ENCODE assay signal across 1 cellular context in the genomic region with DNA sequence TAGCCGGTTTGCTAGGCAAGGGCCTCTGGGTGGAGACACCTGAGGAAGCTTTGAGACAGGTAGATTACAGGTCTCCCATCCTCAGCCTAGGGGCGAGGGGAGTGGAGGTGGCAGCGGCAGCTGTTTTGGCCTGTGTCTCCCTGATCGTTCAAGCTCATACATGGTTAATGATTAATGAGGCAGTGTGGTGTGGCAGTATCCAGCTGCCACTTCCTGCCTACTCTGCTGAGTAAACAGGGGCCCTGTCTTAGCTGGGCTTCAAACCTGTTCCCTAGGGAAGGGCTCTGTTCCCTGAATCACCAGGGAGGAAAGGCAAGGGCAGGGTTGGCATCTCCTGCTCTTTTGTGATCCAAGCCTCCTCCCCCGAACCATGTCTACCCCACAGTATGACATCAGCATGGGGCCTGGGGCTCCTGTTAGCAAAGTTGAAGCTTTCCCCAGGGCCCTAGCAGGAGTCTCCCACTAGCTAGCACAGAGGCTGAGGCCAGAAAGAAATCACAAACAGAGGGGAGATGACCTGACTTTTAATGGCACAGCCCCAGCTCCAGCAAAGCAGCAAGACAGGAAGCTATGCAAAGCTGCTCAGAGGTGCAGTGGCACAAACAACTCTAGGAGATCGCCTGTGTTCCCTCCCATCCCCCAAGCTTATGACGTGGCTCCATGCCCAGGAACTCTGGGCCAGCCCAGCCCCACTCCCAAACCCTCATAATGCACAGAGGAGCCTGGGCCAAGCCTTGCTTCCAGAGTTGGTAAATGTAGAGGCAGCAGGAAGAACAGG.
TF ChIP-seq lines count a peak whose summit lies in the region.

No MANE protein-coding gene starts in this region.

TF ChIP-seq in HepG2, 621 proteins besides CTCF, POLR2A, EP300 and RAD21 (continued from another document):
- TF ChIP-seq THAP9 (CRISPR knock-in tag; IDR thresholded peaks at IDR 0.05; ENCODE audit: borderline replicate concordance): peak; percentile 69; the same call in 1 of the 2 replicates
- TF ChIP-seq NPAS2 (CRISPR knock-in tag; IDR thresholded peaks at IDR 0.05; ENCODE audit: borderline replicate concordance): no peak
- TF ChIP-seq SP4 (CRISPR knock-in tag; IDR thresholded peaks at IDR 0.05): peak; percentile 32; the same call in 1 of the 2 replicates
- TF ChIP-seq RELA (CRISPR knock-in tag; IDR thresholded peaks at IDR 0.05): peak; percentile 72; the same call in 1 of the 2 replicates
- TF ChIP-seq HDAC2 (CRISPR knock-in tag; IDR thresholded peaks at IDR 0.05): peak; percentile 70
- TF ChIP-seq XRCC5 (optimal IDR thresholded peaks at IDR 0.05; ENCODE audit: low read length): peak; percentile 68
- TF ChIP-seq ARNTL (CRISPR knock-in tag; IDR thresholded peaks at IDR 0.05): peak; percentile 43; the same call in 1 of the 2 replicates
- TF ChIP-seq HNRNPL (IDR thresholded peaks at IDR 0.05; ENCODE audit: low read depth, low read length): peak; percentile 60; the same call in 1 of the 2 replicates
- peak; percentile 65; the same call in 1 of the 2 replicates for TF ChIP-seq KAT8 (CRISPR knock-in tag; IDR thresholded peaks at IDR 0.05)
- TF ChIP-seq DMTF1 (CRISPR knock-in tag; IDR thresholded peaks at IDR 0.05): 0 out of 2 replicates have a peak, but pooled peaks have one; percentile 18
- no peak for TF ChIP-seq RNF2 (conservative IDR thresholded peaks at IDR 0.05; ENCODE audit: low read depth)
- TF ChIP-seq KLF16 (CRISPR knock-in tag; IDR thresholded peaks at IDR 0.05): peak in 1 of 2 experiments; percentile 55; a peak in 1 of 4 replicates
- TF ChIP-seq ASH2L (IDR thresholded peaks at IDR 0.05; ENCODE audit: insufficient read length, low read depth, low read length): peak; percentile 94
- peak; percentile 93 for TF ChIP-seq TFAP4 (IDR thresholded peaks at IDR 0.05; ENCODE audit: borderline replicate concordance, low read depth)
- 0 out of 2 replicates have a peak, but pooled peaks have one; percentile 59 for TF ChIP-seq RBAK (CRISPR knock-in tag; IDR thresholded peaks at IDR 0.05)
- TF ChIP-seq FOXA1 (IDR thresholded peaks at IDR 0.05): peak; percentile 24; the same call in 1 of the 2 replicates
- TF ChIP-seq FOXA1 (CRISPR knock-in tag; IDR thresholded peaks at IDR 0.05): peak; percentile 100
- TF ChIP-seq FOSL2 (CRISPR knock-in tag; IDR thresholded peaks at IDR 0.05): peak; percentile 55
- TF ChIP-seq GATAD1 (CRISPR knock-in tag; IDR thresholded peaks at IDR 0.05): peak; percentile 59
- TF ChIP-seq CREB1 (IDR thresholded peaks at IDR 0.05): peak; percentile 81
- peak; percentile 93 for TF ChIP-seq CREB1 (CRISPR knock-in tag; IDR thresholded peaks at IDR 0.05)
- no peak for TF ChIP-seq FOXP1 (IDR thresholded peaks at IDR 0.05)
- peak; percentile 82 for TF ChIP-seq FOXP1 (CRISPR knock-in tag; IDR thresholded peaks at IDR 0.05)
- TF ChIP-seq SIN3A (IDR thresholded peaks at IDR 0.05; ENCODE audit: borderline replicate concordance, low read depth, low read length): peak; percentile 60
- TF ChIP-seq HNF4G (IDR thresholded peaks at IDR 0.05; ENCODE audit: borderline replicate concordance, low read depth, low read length): no peak
- peak; percentile 40; the same call in 1 of the 2 replicates for TF ChIP-seq HNF4G (CRISPR knock-in tag; IDR thresholded peaks at IDR 0.05; ENCODE audit: borderline replicate concordance, low read depth)
